Comparison of ENCODE assay signal across 22 cellular contexts in the genomic region with DNA sequence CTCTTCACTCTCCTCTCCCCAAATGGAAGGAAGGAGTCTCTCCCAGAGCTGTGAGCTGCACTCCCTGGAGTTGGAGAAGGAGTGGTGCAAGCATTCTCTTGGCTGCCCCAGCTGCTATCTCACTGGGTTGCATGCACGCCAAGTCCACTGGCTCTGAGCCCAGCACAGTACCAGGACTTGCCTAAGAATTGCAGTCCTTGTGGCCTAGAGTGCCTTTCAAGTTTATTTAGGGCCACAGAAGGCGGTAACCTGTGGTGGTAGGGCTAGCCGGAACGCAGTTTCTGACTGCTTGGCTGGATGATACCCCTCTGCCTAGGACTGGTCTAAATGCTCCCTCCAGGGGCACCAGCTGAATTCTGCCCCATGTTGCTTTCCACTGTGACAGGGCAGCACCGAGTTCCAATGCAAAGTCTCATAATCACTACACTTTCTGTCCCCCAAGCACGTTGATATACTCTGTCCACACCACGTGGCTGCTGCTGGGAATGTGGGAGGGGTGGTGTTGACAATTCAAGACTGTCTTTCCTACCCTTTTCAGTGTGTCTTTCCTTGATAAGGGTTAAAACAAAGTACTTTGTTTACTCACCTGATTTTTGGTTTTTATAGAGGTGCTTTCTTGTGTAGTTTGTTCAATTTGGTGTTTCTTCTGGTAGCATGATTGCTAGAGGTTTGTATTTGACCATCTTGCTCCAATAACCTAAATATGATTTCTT. TPM values are rescaled to one million over a fixed set of nuclear protein-coding genes. Genes with fewer than 3 reads are reported as not detected.
DNase-seq lines count a peak whose midpoint lies in the region; ATAC-seq and TF ChIP-seq lines count a peak whose summit lies in the region.
"Had no signal": no experiment of that assay in that cellular context is flagged by ENCODE, and none has a peak within 500 bp of the region (broad histone marks: within the 10 kb centered on the region; RNA-seq: fewer than 3 reads in every experiment).

No MANE protein-coding gene starts in this region.

- TF ChIP-seq CTCF in A673 (conservative IDR thresholded peaks at IDR 0.05; ENCODE audit: low read depth, low read length): no peak
- TF ChIP-seq CTCF in choroid plexus epithelial cell (conservative IDR thresholded peaks at IDR 0.05; ENCODE audit: low read depth, low read length): no peak

- no peaks in the 10 kb centered on the region for H3K27me3 ChIP-seq in A673 (replicated peaks; ENCODE audit: insufficient read depth, low read depth, low read length, poor library complexity)
- H3K27me3 ChIP-seq: cardiac muscle cell, Peyer's patch had no signal

- no TSS peak for BruUV-seq in A673 (replicated peaks; lab: Mats Ljungman, UMichigan)

- intact Hi-C loops in A673 (cut with micrococcal nuclease; ENCODE audit: unreplicated experiment): no loop called here

- no peaks in the 10 kb centered on the region for H3K9me3 Mint-ChIP-seq in activated naive CD8-positive, alpha-beta T cell treated with anti-CD3 and anti-CD28 coated beads for 36 hours
- no peaks in the 10 kb centered on the region for H3K9me3 Mint-ChIP-seq in T-cell
- H3K9me3 Mint-ChIP-seq: activated naive CD4-positive, alpha-beta T cell treated with anti-CD3 and anti-CD28 coated beads for 36 hours; natural killer cell had no signal

- H3K4me3 Mint-ChIP-seq in activated naive CD8-positive, alpha-beta T cell treated with anti-CD3 and anti-CD28 coated beads for 36 hours: no peak overlapping the region
- H3K4me3 Mint-ChIP-seq in T-cell: no peak overlapping the region
- H3K4me3 Mint-ChIP-seq: activated naive CD4-positive, alpha-beta T cell treated with anti-CD3 and anti-CD28 coated beads for 36 hours; natural killer cell had no signal

- no peaks in the 10 kb centered on the region for H3K36me3 ChIP-seq in A673 (ENCODE audit: insufficient read depth, low read length, poor library complexity, severe bottlenecking)
- H3K36me3 ChIP-seq: cardiac muscle cell, HAP-1, Peyer's patch had no signal

- no peaks in the 10 kb centered on the region for H3K9me3 ChIP-seq in A673 (ENCODE audit: low read depth, low read length, poor library complexity, severe bottlenecking)
- H3K9me3 ChIP-seq: HAP-1, Peyer's patch had no signal

- peak; percentile 14 for DNase-seq in A673 (ENCODE audit: low spot score)
- peak; percentile 11 for DNase-seq in M059J (ENCODE audit: low read depth)
- DNase-seq in choroid plexus epithelial cell (ENCODE audit: low read depth): peak; percentile 58
- peak; percentile 49 for DNase-seq in iris pigment epithelial cell (ENCODE audit: low read depth)
- no peak for DNase-seq in activated naive CD8-positive, alpha-beta T cell treated with anti-CD3 and anti-CD28 coated beads for 36 hours
- DNase-seq in T-cell: no peak
- DNase-seq in cerebellar nuclear complex (lab: John Stamatoyannopoulos, UW): no peak
- DNase-seq: activated CD4-positive, CD25-positive, alpha-beta regulatory T cell; activated CD8-positive, alpha-beta memory T cell treated with anti-CD3 and anti-CD28 coated beads, Interleukin-2, amount 50 U/mL, for 48 hours; activated naive CD4-positive, alpha-beta T cell treated with anti-CD3 and anti-CD28 coated beads for 36 hours; Caco-2; GDM1; natural killer cell; NCI-H1436; NCI-H526 treated with DMSO at 0.1 percent for 48 hours; Peyer's patch; stimulated activated CD4-positive, alpha-beta T cell treated with anti-CD3 and anti-CD28 coated beads, Interleukin-2, amount 100 ng/mL, for 24 hours; trophoblast cell had no signal

- POLR2A ChIA-PET in A673 (lab: Charles Lee; ENCODE audit: low non-redundant PET) (no interaction called here), T-cell (lab: Charles Lee) (no interaction called here)

- H3K27ac Mint-ChIP-seq in activated naive CD8-positive, alpha-beta T cell treated with anti-CD3 and anti-CD28 coated beads for 36 hours: no peak overlapping the region
- H3K27ac Mint-ChIP-seq in T-cell: no peak overlapping the region
- H3K27ac Mint-ChIP-seq: activated naive CD4-positive, alpha-beta T cell treated with anti-CD3 and anti-CD28 coated beads for 36 hours; natural killer cell had no signal

- H3K4me1 ChIP-seq in A673 (ENCODE audit: insufficient read depth, low read length, poor library complexity, severe bottlenecking): no peaks in the 10 kb centered on the region
- H3K4me1 ChIP-seq: Peyer's patch had no signal

- peaks cover 34% of the 10 kb centered on the region for H3K36me3 Mint-ChIP-seq in activated naive CD8-positive, alpha-beta T cell treated with anti-CD3 and anti-CD28 coated beads for 36 hours
- H3K36me3 Mint-ChIP-seq in T-cell: peaks cover 43% of the 10 kb centered on the region
- H3K36me3 Mint-ChIP-seq: natural killer cell had no signal

- ATAC-seq in HG03196 (IDR thresholded peaks at IDR 0.05; ENCODE audit: unreplicated experiment) (no peak), T-cell (replicated peaks in 1 of 4) (no peak)
- ATAC-seq: natural killer cell had no signal

- no peak overlapping the region for H3K4me3 ChIP-seq in A673 (ENCODE audit: low read depth, low read length, poor library complexity, severe bottlenecking)
- no peak overlapping the region for H3K4me3 ChIP-seq in choroid plexus epithelial cell (ENCODE audit: low read depth, low read length)
- H3K4me3 ChIP-seq: cardiac muscle cell, HAP-1, Peyer's patch had no signal

- no peaks in the 10 kb centered on the region for H3K27me3 Mint-ChIP-seq in activated naive CD8-positive, alpha-beta T cell treated with anti-CD3 and anti-CD28 coated beads for 36 hours
- H3K27me3 Mint-ChIP-seq in T-cell: no peaks in the 10 kb centered on the region

- H3K4me1 Mint-ChIP-seq in activated naive CD8-positive, alpha-beta T cell treated with anti-CD3 and anti-CD28 coated beads for 36 hours: peaks cover 32% of the 10 kb centered on the region
- H3K4me1 Mint-ChIP-seq in T-cell: peaks cover 50 to 66% (median 54%) of the 10 kb centered on the region in 3 donors

- H3K27ac ChIP-seq in A673 (ENCODE audit: low read depth, low read length, poor library complexity, severe bottlenecking): no peak overlapping the region
- H3K27ac ChIP-seq: cardiac muscle cell, KMS-11, Peyer's patch had no signal

- CTCF ChIA-PET in A673 (lab: Charles Lee): no interaction called here
- CTCF ChIA-PET in T-cell (lab: Charles Lee): interaction anchor here in 1 of 2 donors (1.1 kb wide), 1 partner anchor 14 kb away, joined by 3 read pairs; no protein-coding TSS in a partner anchor

RNA-seq across cellular contexts. Expression of a gene that starts 57.0 kb away (rescaled TPM):
- total RNA-seq in A673 (2021) (34.4 and 36.6 TPM in 2 replicates), T-cell (10 to 100 TPM; 19.7 to 35.8 (median 28.0) TPM)
- 39.3 and 46.0 TPM in 2 replicates for total RNA-seq in M059J (2014; rRNA removed; shearing (Covaris generic))
- total RNA-seq in activated naive CD8-positive, alpha-beta T cell treated with anti-CD3 and anti-CD28 coated beads for 36 hours: 10 to 100 TPM; 21.6 to 23.8 TPM

RNA-seq across cellular contexts. Expression of a gene that starts 57.3 kb away (rescaled TPM):
- total RNA-seq in A673 (2021) (13.4 and 14.8 TPM in 2 replicates), T-cell (10 to 100 TPM in 3 of 5 donors, 1 to 10 TPM in 2; 3.6 to 13.0 (median 10.6) TPM)
- 49.7 and 59.7 TPM in 2 replicates for total RNA-seq in M059J (2014; rRNA removed; shearing (Covaris generic))
- 1 to 10 TPM; 9.2 to 9.8 TPM for total RNA-seq in activated naive CD8-positive, alpha-beta T cell treated with anti-CD3 and anti-CD28 coated beads for 36 hours

Comparison
In these comparisons a context has a peak if more than half of its experiments do, and no peak if none do; other contexts are left out.
1. DNase-seq: peak in A673 (single experiment), M059J (single experiment), choroid plexus epithelial cell (single experiment) and iris pigment epithelial cell (single experiment); none in activated naive CD8-positive, alpha-beta T cell treated with anti-CD3 and anti-CD28 coated beads for 36 hours (single experiment), T-cell (0 of 34) and cerebellar nuclear complex (0 of 2).